In genomic region chr12:27581331-27581671, GRCh38 we compare ENCODE assay signal across 7 cellular contexts. TPM values are rescaled to one million over a fixed set of nuclear protein-coding genes. Genes with fewer than 3 reads are reported as not detected.
DNase-seq lines count a peak whose midpoint lies in the region; ATAC-seq and TF ChIP-seq lines count a peak whose summit lies in the region.
"Not testable (repeated sequence)": the region's sequence is repeated elsewhere in the genome, so short reads cannot be mapped to it uniquely, and the experiment has no call there.

No MANE protein-coding gene starts in this region.

- not testable (repeated sequence) for H3K9ac ChIP-seq in IMR-90 (ENCODE audit: low read depth, low read length); fibroblast of lung (ENCODE audit: insufficient read depth, low read length)

- H2AFZ ChIP-seq in IMR-90 (replicated peaks; ENCODE audit: low read length, poor library complexity); fibroblast of lung (ENCODE audit: low read length): not testable (repeated sequence)

- BruUV-seq in IMR-90 (replicated peaks; lab: Mats Ljungman, UMichigan) = not testable (repeated sequence)

- intact Hi-C loops in IMR-90 (cut with micrococcal nuclease); breast epithelium (cut with DNase I; ENCODE audit: low total_unique reads): not testable (repeated sequence)

- DNase-seq in IMR-90; activated naive CD4-positive, alpha-beta T cell treated with anti-CD3 and anti-CD28 coated beads, Interleukin-2, amount 50 U/mL, for 72 hours (ENCODE audit: low spot score in 2 of 2); breast epithelium (ENCODE audit: low spot score in 2 of 2); fibroblast of lung (ENCODE audit: low read depth in 2 of 2); right atrium auricular region (ENCODE audit: low spot score); mesothelial cell of epicardium (ENCODE audit: low spot score in 2 of 2, unreplicated experiment in 2 of 2); stimulated activated naive CD8-positive, alpha-beta T cell treated with anti-CD3 and anti-CD28 coated beads, Interleukin-15, amount 100 ng/mL, for 72 hours: not testable (repeated sequence)

- not testable (repeated sequence) for H3K4me3 Mint-ChIP-seq in mesothelial cell of epicardium; stimulated activated naive CD8-positive, alpha-beta T cell treated with anti-CD3 and anti-CD28 coated beads, Interleukin-15, amount 100 ng/mL, for 72 hours

- H3K27me3 Mint-ChIP-seq in mesothelial cell of epicardium (ENCODE audit: low read depth); stimulated activated naive CD8-positive, alpha-beta T cell treated with anti-CD3 and anti-CD28 coated beads, Interleukin-15, amount 100 ng/mL, for 72 hours: not testable (repeated sequence)

- not testable (repeated sequence) for H3K27me3 ChIP-seq in IMR-90 (ENCODE audit: control insufficient read depth, insufficient read depth, low read length); breast epithelium; fibroblast of lung (ENCODE audit: control insufficient read depth, insufficient read depth, low read length); right atrium auricular region

- H3K27ac ChIP-seq in IMR-90 (ENCODE audit: insufficient read depth, low read length) = not testable (repeated sequence)
- H3K27ac ChIP-seq in breast epithelium = peak overlapping the region; percentile 22 to 38
- peak overlapping the region; percentile 9 for H3K27ac ChIP-seq in fibroblast of lung (ENCODE audit: insufficient read depth, low read length)
- H3K27ac ChIP-seq in right atrium auricular region = peak overlapping the region; percentile 8 to 11

- in situ Hi-C loops in IMR-90 (cut with MboI; ENCODE audit: low sequenced_read_pairs) = not testable (repeated sequence)

- TF ChIP-seq CTCF in IMR-90 (conservative IDR thresholded peaks at IDR 0.05; ENCODE audit: low read depth, low read length); breast epithelium (IDR thresholded peaks at IDR 0.05); fibroblast of lung (conservative IDR thresholded peaks at IDR 0.05 in 1 of 2, IDR thresholded peaks at IDR 0.05 in 1 of 2; ENCODE audit: low read depth in 1 of 2, low read length in 2 of 2); right atrium auricular region (IDR thresholded peaks at IDR 0.05); mesothelial cell of epicardium (IDR thresholded peaks at IDR 0.05; ENCODE audit: unreplicated experiment): not testable (repeated sequence)

- H3K23ac ChIP-seq in IMR-90 (ENCODE audit: low read depth, low read length) = peak overlapping the region; percentile 6; the same call in 1 of the 2 replicates

- not testable (repeated sequence) for H3K27ac Mint-ChIP-seq in activated naive CD4-positive, alpha-beta T cell treated with anti-CD3 and anti-CD28 coated beads, Interleukin-2, amount 50 U/mL, for 72 hours; stimulated activated naive CD8-positive, alpha-beta T cell treated with anti-CD3 and anti-CD28 coated beads, Interleukin-15, amount 100 ng/mL, for 72 hours
- peak overlapping the region; percentile 13 for H3K27ac Mint-ChIP-seq in mesothelial cell of epicardium

- H3K4me2 ChIP-seq in IMR-90 (ENCODE audit: low read depth, low read length); fibroblast of lung (ENCODE audit: extremely low read depth, insufficient read depth, low read length): not testable (repeated sequence)

- H4K5ac ChIP-seq in IMR-90 (ENCODE audit: low read depth, low read length) = peak overlapping the region; percentile 45; the same call in 1 of the 2 replicates

- dilution Hi-C loops in IMR-90 (cut with HindIII; ENCODE audit: low sequenced_read_pairs, unreplicated experiment) = not testable (repeated sequence)

- not testable (repeated sequence) for TF ChIP-seq RAD21 in IMR-90 (IDR thresholded peaks at IDR 0.05; ENCODE audit: low read length)

- H3K79me1 ChIP-seq in IMR-90 (ENCODE audit: low read depth in 1 of 2, low read length in 2 of 2) = peaks cover 47 to 84% of the 10 kb centered on the region in 2 experiments

- peak overlapping the region in 1 of 2 experiments; percentile 26; a peak in 1 of 4 replicates for H4K8ac ChIP-seq in IMR-90 (ENCODE audit: low read depth in 2 of 2, low read length in 2 of 2)

- H3K9me3 ChIP-seq in IMR-90 (ENCODE audit: control insufficient read depth, insufficient read depth, low read length); breast epithelium; fibroblast of lung (ENCODE audit: control insufficient read depth, insufficient read depth, low read depth, low read length); right atrium auricular region: not testable (repeated sequence)

- CTCF ChIA-PET in IMR-90 (lab: Yijun Ruan, JAX) = interaction anchor here (0.6 kb wide), 1 partner anchor 28 kb away, joined by 3 read pairs; no protein-coding TSS in a partner anchor

- ATAC-seq in IMR-90 (ENCODE audit: low read depth) = not testable (repeated sequence)
- peak; percentile 34 to 64 for ATAC-seq in activated naive CD4-positive, alpha-beta T cell treated with anti-CD3 and anti-CD28 coated beads, Interleukin-2, amount 50 U/mL, for 72 hours
- ATAC-seq in stimulated activated naive CD8-positive, alpha-beta T cell treated with anti-CD3 and anti-CD28 coated beads, Interleukin-15, amount 100 ng/mL, for 72 hours = peak; percentile 35

- not testable (repeated sequence) for H2BK5ac ChIP-seq in IMR-90 (ENCODE audit: low read depth, low read length, poor library complexity, severe bottlenecking)

- H4K20me1 ChIP-seq in IMR-90 (ENCODE audit: insufficient read depth, low read length); fibroblast of lung (ENCODE audit: control insufficient read depth, extremely low read depth, insufficient read depth, low read length): not testable (repeated sequence)

- POLR2A ChIA-PET in IMR-90 (lab: Charles Lee; ENCODE audit: unreplicated experiment) = not testable (repeated sequence)

- WGBS in IMR-90 (ENCODE audit: extremely low coverage in 2 of 2, insufficient read length in 1 of 2), 2 experiments = no CpG with 5 or more reads among the region's 1 CpG

- peak overlapping the region; percentile 28; the same call in 1 of the 2 replicates for H2AK5ac ChIP-seq in IMR-90 (ENCODE audit: low read depth, low read length)

- not testable (repeated sequence) for H2BK120ac ChIP-seq in IMR-90 (ENCODE audit: low read depth, low read length)

- peaks cover 37% of the 10 kb centered on the region for H3K4me1 Mint-ChIP-seq in mesothelial cell of epicardium
- peaks cover 20% of the 10 kb centered on the region for H3K4me1 Mint-ChIP-seq in stimulated activated naive CD8-positive, alpha-beta T cell treated with anti-CD3 and anti-CD28 coated beads, Interleukin-15, amount 100 ng/mL, for 72 hours

- H2BK15ac ChIP-seq in IMR-90 (ENCODE audit: low read depth, low read length) = 0 out of 3 replicates have a peak overlapping the region, but pooled peaks have one; percentile 29

- not testable (repeated sequence) for H2BK20ac ChIP-seq in IMR-90 (ENCODE audit: low read depth, low read length)

- H3K18ac ChIP-seq in IMR-90 (ENCODE audit: low read depth, low read length) = not testable (repeated sequence)

- peaks cover 43% of the 10 kb centered on the region for H3K79me2 ChIP-seq in fibroblast of lung (ENCODE audit: control insufficient read depth, insufficient read depth, low read length)

- H4K91ac ChIP-seq in IMR-90 (ENCODE audit: insufficient read depth, low read depth, low read length) = not testable (repeated sequence)

- H3K4me1 ChIP-seq in IMR-90 (ENCODE audit: control insufficient read depth, insufficient read depth, low read length) (peaks cover 12% of the 10 kb centered on the region), breast epithelium (peaks cover 0 to 10% of the 10 kb centered on the region in 2 donors), fibroblast of lung (ENCODE audit: control insufficient read depth, extremely low read depth, insufficient read depth, low read length) (peaks cover 13% of the 10 kb centered on the region), right atrium auricular region (peaks cover 0 to 81% of the 10 kb centered on the region in 2 donors)

- not testable (repeated sequence) for H2AK9ac ChIP-seq in IMR-90 (replicated peaks; ENCODE audit: low read depth, low read length, poor library complexity)

- peaks cover 12% of the 10 kb centered on the region for H3K36me3 ChIP-seq in IMR-90 (ENCODE audit: control insufficient read depth, insufficient read depth, low read length)
- not testable (repeated sequence) for H3K36me3 ChIP-seq in breast epithelium; fibroblast of lung (ENCODE audit: control insufficient read depth, insufficient read depth, low read length); right atrium auricular region

- not testable (repeated sequence) for H3K14ac ChIP-seq in IMR-90 (replicated peaks; ENCODE audit: low read depth, low read length)

- not testable (repeated sequence) for H3K56ac ChIP-seq in IMR-90 (ENCODE audit: extremely low read depth, insufficient read depth, low read length)

- TF ChIP-seq POLR2A in IMR-90 (IDR thresholded peaks at IDR 0.05; ENCODE audit: low read depth, low read length); breast epithelium (IDR thresholded peaks at IDR 0.05): not testable (repeated sequence)

- H3K9me3 Mint-ChIP-seq in activated naive CD4-positive, alpha-beta T cell treated with anti-CD3 and anti-CD28 coated beads, Interleukin-2, amount 50 U/mL, for 72 hours; mesothelial cell of epicardium; stimulated activated naive CD8-positive, alpha-beta T cell treated with anti-CD3 and anti-CD28 coated beads, Interleukin-15, amount 100 ng/mL, for 72 hours: not testable (repeated sequence)

- peaks cover 14% of the 10 kb centered on the region for H3K9me1 ChIP-seq in IMR-90 (ENCODE audit: insufficient read depth, low read length)

- not testable (repeated sequence) for H3K4me3 ChIP-seq in IMR-90 (ENCODE audit: insufficient read depth, low read depth, low read length); breast epithelium; fibroblast of lung (replicated peaks in 1 of 4; ENCODE audit: control extremely low read depth in 1 of 4, insufficient read depth in 1 of 4, low read depth in 3 of 4, low read length in 4 of 4); right atrium auricular region

- H3K36me3 Mint-ChIP-seq in activated naive CD4-positive, alpha-beta T cell treated with anti-CD3 and anti-CD28 coated beads, Interleukin-2, amount 50 U/mL, for 72 hours = peaks cover 5 to 12% of the 10 kb centered on the region in 2 donors
- H3K36me3 Mint-ChIP-seq in mesothelial cell of epicardium = peaks cover 30% of the 10 kb centered on the region

- H3K4ac ChIP-seq in IMR-90 (ENCODE audit: low read depth, low read length) = peak overlapping the region; percentile 4; the same call in 1 of the 2 replicates

RNA-seq across cellular contexts. Expression of gene PPFIBP1, which starts 57.3 kb away (rescaled TPM):
- 72.2 and 78.6 TPM in 2 replicates for total RNA-seq in IMR-90 (2012; rRNA removed)
- polyA plus RNA-seq in IMR-90 (2012; rRNA removed) = 27.5 and 30.4 TPM in 2 replicates
- 6.9 and 9.1 TPM in 2 replicates for polyA plus RNA-seq in IMR-90 (2012; cell fraction: cytosol; rRNA removed)
- polyA plus RNA-seq in IMR-90 (2012; cell fraction: nucleus; rRNA removed; ENCODE audit: low replicate concordance) = 14.5 and 64.6 TPM in 2 replicates
- 10 to 100 TPM; 26.2 to 37.2 TPM for total RNA-seq in activated naive CD4-positive, alpha-beta T cell treated with anti-CD3 and anti-CD28 coated beads, Interleukin-2, amount 50 U/mL, for 72 hours
- 10 to 100 TPM; 34.4 to 86.5 (median 84.0) TPM for total RNA-seq in breast epithelium
- 51.4 and 93.0 TPM in 2 replicates for total RNA-seq in fibroblast of lung
- polyA plus RNA-seq in fibroblast of lung = 46.8 and 65.1 TPM in 2 replicates
- 26.7 and 40.5 TPM in 2 replicates for polyA plus RNA-seq in fibroblast of lung (2012)
- 29.9 and 58.7 TPM in 2 replicates for polyA minus RNA-seq in fibroblast of lung (ENCODE audit: low replicate concordance)
- 10 to 100 TPM; 65.2 to 66.0 TPM for total RNA-seq in right atrium auricular region
- 101 to 105 TPM (median 102 TPM) in 3 replicates for total RNA-seq in mesothelial cell of epicardium
